Comparison of ENCODE assay signal across 9 cellular contexts in genomic region chr12:98373019-98373554, GRCh38.
DNase-seq lines count a peak whose midpoint lies in the region; ATAC-seq and TF ChIP-seq lines count a peak whose summit lies in the region.
"Had no signal": no experiment of that assay in that cellular context is flagged by ENCODE, and none has a peak within 500 bp of the region (broad histone marks: within the 10 kb centered on the region; RNA-seq: fewer than 3 reads in every experiment).

No MANE protein-coding gene starts in this region.

- H3K9me3 Mint-ChIP-seq in activated T-cell treated with anti-CD3 and anti-CD28 coated beads, Interleukin-2, amount 50 U/mL, for 4 hours, result no peaks in the 10 kb centered on the region

- no peaks in the 10 kb centered on the region for H3K79me2 ChIP-seq in DND-41 (ENCODE audit: insufficient read depth, low read length)

- H3K27me3 ChIP-seq in DND-41 (ENCODE audit: insufficient read depth, low read length, poor library complexity) (no peaks in the 10 kb centered on the region), ascending aorta (no peaks in the 10 kb centered on the region)

- H3K4me1 Mint-ChIP-seq in activated T-cell treated with anti-CD3 and anti-CD28 coated beads, Interleukin-2, amount 50 U/mL, for 4 hours (ENCODE audit: low read depth), result peaks cover 14% of the 10 kb centered on the region

- H3K9me3 ChIP-seq in DND-41 (ENCODE audit: insufficient read depth, low read length, severe bottlenecking) (no peaks in the 10 kb centered on the region), ascending aorta (no peaks in the 10 kb centered on the region)
- H3K9me3 ChIP-seq: neutrophil had no signal

- H2AFZ ChIP-seq in DND-41 (ENCODE audit: low read depth, low read length), result no peak overlapping the region

- H3K9ac ChIP-seq in DND-41 (ENCODE audit: low read depth, low read length), result no peak overlapping the region

- H4K20me1 ChIP-seq in DND-41 (ENCODE audit: insufficient read depth, low read length), result no peaks in the 10 kb centered on the region

- H3K27ac ChIP-seq in DND-41 (ENCODE audit: low read length) (no peak overlapping the region), ascending aorta (no peak overlapping the region)
- H3K27ac ChIP-seq: neutrophil had no signal

- ATAC-seq in DND-41 (ENCODE audit: insufficient read depth, low read depth), result peak; percentile 68; the same call in 2 of the 3 replicates
- peak; percentile 45 for ATAC-seq in HG02763 (IDR thresholded peaks at IDR 0.05; ENCODE audit: unreplicated experiment)
- ATAC-seq in left lobe of liver, result peak; percentile 76
- no peak for ATAC-seq in GM21526 (IDR thresholded peaks at IDR 0.05; ENCODE audit: low FRiP score, unreplicated experiment)
- ATAC-seq in activated T-cell treated with anti-CD3 and anti-CD28 coated beads, Interleukin-2, amount 50 U/mL, for 4 hours, result no peak

- peaks cover 18% of the 10 kb centered on the region for H3K27me3 Mint-ChIP-seq in activated T-cell treated with anti-CD3 and anti-CD28 coated beads, Interleukin-2, amount 50 U/mL, for 4 hours (ENCODE audit: low read depth)

- H3K36me3 ChIP-seq in DND-41 (ENCODE audit: insufficient read depth, low read length) (no peaks in the 10 kb centered on the region), ascending aorta (no peaks in the 10 kb centered on the region)
- H3K36me3 ChIP-seq: neutrophil had no signal

- no peak overlapping the region for H3K4me2 ChIP-seq in DND-41 (ENCODE audit: insufficient read depth, low read length)

- TF ChIP-seq CTCF in DND-41 (IDR thresholded peaks at IDR 0.05; ENCODE audit: borderline replicate concordance, extremely low read depth, low read length, poor library complexity, severe bottlenecking) (peak; percentile 78), ascending aorta (IDR thresholded peaks at IDR 0.05) (peak in 2 of 3 experiments; percentile 31 to 39)

- H3K4me1 ChIP-seq in DND-41 (ENCODE audit: insufficient read depth, low read length), result no peaks in the 10 kb centered on the region
- no peaks in the 10 kb centered on the region for H3K4me1 ChIP-seq in ascending aorta

- H3K4me3 Mint-ChIP-seq in activated T-cell treated with anti-CD3 and anti-CD28 coated beads, Interleukin-2, amount 50 U/mL, for 4 hours, result no peak overlapping the region

- no peaks in the 10 kb centered on the region for H3K36me3 Mint-ChIP-seq in activated T-cell treated with anti-CD3 and anti-CD28 coated beads, Interleukin-2, amount 50 U/mL, for 4 hours (ENCODE audit: insufficient read depth)

- intact Hi-C loops in ascending aorta (cut with DNase I), result no loop called here

- no peak for DNase-seq in DND-41
- DNase-seq in NCI-H2227 treated with DMSO at 0.1 percent for 48 hours (lab: John Stamatoyannopoulos, UW), result peak; percentile 66
- no peak for DNase-seq in ascending aorta (ENCODE audit: low spot score in 2 of 2)
- no peak for DNase-seq in left lobe of liver (ENCODE audit: low spot score)
- DNase-seq in activated CD8-positive, alpha-beta memory T cell treated with anti-CD3 and anti-CD28 coated beads, Interleukin-2, amount 50 U/mL, for 48 hours, result no peak
- DNase-seq in activated T-cell treated with anti-CD3 and anti-CD28 coated beads, Interleukin-2, amount 50 U/mL, for 4 hours, result no peak

- H3K4me3 ChIP-seq in DND-41 (ENCODE audit: low read depth in 1 of 2, low read length in 2 of 2) (no peak overlapping the region), ascending aorta (no peak overlapping the region)

Comparison
In these comparisons a context has a peak if more than half of its experiments do, and no peak if none do; other contexts are left out.
1. ATAC-seq: peak in DND-41 (single experiment), HG02763 (single experiment) and left lobe of liver (single experiment); none in GM21526 (single experiment) and activated T-cell treated with anti-CD3 and anti-CD28 coated beads, Interleukin-2, amount 50 U/mL, for 4 hours (0 of 2).